16 cellular contexts compared by ENCODE assay signal in genomic region chr3:127774647-127775046, GRCh38. TPM values are rescaled to one million over a fixed set of nuclear protein-coding genes. Genes with fewer than 3 reads are reported as not detected.
A peak's percentile ranks its signal among the peaks of the same experiment; 100 is the strongest.
DNase-seq lines count a peak whose midpoint lies in the region; ATAC-seq, FAIRE-seq and TF ChIP-seq lines count a peak whose summit lies in the region.
"Had no signal": no experiment of that assay in that cellular context is flagged by ENCODE, and none has a peak within 500 bp of the region (broad histone marks: within the 10 kb centered on the region; RNA-seq: fewer than 3 reads in every experiment).

No MANE protein-coding gene starts in this region.

- no peak for TF ChIP-seq EP300 in GM12878 (IDR thresholded peaks at IDR 0.05; ENCODE audit: borderline replicate concordance in 1 of 2, control insufficient read depth in 1 of 2, low read depth in 2 of 2, low read length in 2 of 2)

- BruUV-seq in GM12878 (replicated peaks; lab: Mats Ljungman, UMichigan), result no TSS peak

- H3K4me3 Mint-ChIP-seq in osteocyte (ENCODE audit: unreplicated experiment), result peak overlapping the region; percentile 53
- no peak overlapping the region for H3K4me3 Mint-ChIP-seq in type B pancreatic cell
- H3K4me3 Mint-ChIP-seq: CD8-positive, alpha-beta T cell had no signal

- in situ Hi-C loops in GM12878 (cut with MboI), result no loop called here

- CTCF ChIA-PET in GM12878 (lab: Yijun Ruan, JAX), result no interaction called here

- peaks cover 49% of the 10 kb centered on the region for H3K79me2 ChIP-seq in GM12878 (ENCODE audit: control insufficient read depth, insufficient read depth, low read length)

- intact Hi-C loops in heart right ventricle (cut with DNase I), result no loop called here
- intact Hi-C loops in left ventricle myocardium superior (cut with micrococcal nuclease), result no loop called here
- intact Hi-C loops in GM12878 (cut with micrococcal nuclease; ENCODE audit: unreplicated experiment), result no loop called here

- DNase-seq in heart right ventricle, result no peak
- DNase-seq in left ventricle myocardium superior, result no peak
- DNase-seq in GM12878 (ENCODE audit: low read depth, low spot score), result no peak
- no peak for DNase-seq in osteocyte (ENCODE audit: extremely low spot score, unreplicated experiment)
- DNase-seq in type B pancreatic cell (ENCODE audit: extremely low spot score, unreplicated experiment), result no peak
- no peak for DNase-seq in RPMI8226
- no peak for DNase-seq in NCI-H446 treated with DMSO at 0.1 percent for 48 hours (lab: John Stamatoyannopoulos, UW)
- DNase-seq: ACHN; activated effector memory CD4-positive, alpha-beta T cell treated with Interleukin-2 at 50 U/mL for 16 hours; CD8-positive, alpha-beta T cell; SHP77; small intestine had no signal

- H3K4me1 Mint-ChIP-seq in osteocyte (ENCODE audit: unreplicated experiment), result peaks cover 73% of the 10 kb centered on the region
- peaks cover 15% of the 10 kb centered on the region for H3K4me1 Mint-ChIP-seq in type B pancreatic cell (ENCODE audit: unreplicated experiment)

- POLR2A ChIA-PET in GM12878 (lab: Charles Lee), result interaction anchor here (1.6 kb wide), 1 partner anchor 10 kb away, joined by 5 read pairs; no protein-coding TSS in a partner anchor

- WGBS in heart right ventricle, 2 donors, result 81 to 85% methylated on average over 6 of the region's 6 CpGs
- 65% methylated on average over 6 of the region's 6 CpGs for WGBS in GM12878 (ENCODE audit: insufficient coverage, insufficient replicate concordance, low lambda C conversion rate, missing lambda C conversion rate)

- H3K4me1 ChIP-seq in heart right ventricle (peaks cover 19 to 93% (median 62%) of the 10 kb centered on the region in 9 donors), GM12878 (ENCODE audit: control insufficient read depth, insufficient read depth, low read length) (peaks cover 58% of the 10 kb centered on the region)

- peaks cover 0 to 9% (median 4%) of the 10 kb centered on the region in 11 donors for H3K9me3 ChIP-seq in heart right ventricle
- H3K9me3 ChIP-seq in GM12878 (replicated peaks; ENCODE audit: control insufficient read depth, insufficient read depth, low read length), result peaks cover 15% of the 10 kb centered on the region
- H3K9me3 ChIP-seq: pancreas had no signal

- H3K27me3 Mint-ChIP-seq in osteocyte (ENCODE audit: unreplicated experiment) (no peaks in the 10 kb centered on the region), type B pancreatic cell (peaks cover 4% of the 10 kb centered on the region)

- no peak overlapping the region; the same call in 1 of the 2 replicates for H3K9ac ChIP-seq in GM12878 (ENCODE audit: control insufficient read depth, insufficient read depth, low read length)

- H3K27ac Mint-ChIP-seq in osteocyte (ENCODE audit: unreplicated experiment) (peak overlapping the region; percentile 95), type B pancreatic cell (peak overlapping the region; percentile 34)
- H3K27ac Mint-ChIP-seq: CD8-positive, alpha-beta T cell had no signal

- SMC1A ChIA-PET in GM12878 (lab: Charles Lee; ENCODE audit: uncharacterized antibody, unreplicated experiment), result interaction anchor here (1.9 kb wide), 1 partner anchor 8 kb away, joined by 4 read pairs; no protein-coding TSS in a partner anchor

- no peak for FAIRE-seq in GM12878 (lab: Jason Lieb, UNC)
- FAIRE-seq: colon, frontal cortex, pancreas, small intestine had no signal

- no peak for TF ChIP-seq POLR2A in GM12878 (IDR thresholded peaks at IDR 0.05; ENCODE audit: low read depth, low read length)

- H3K27ac ChIP-seq in heart right ventricle, result peak overlapping the region in 8 of 10 donors; percentile 53 to 79 (median 67)
- peak overlapping the region; percentile 94 for H3K27ac ChIP-seq in GM12878 (ENCODE audit: control insufficient read depth, insufficient read depth)

- no peak for TF ChIP-seq CTCF in heart right ventricle (IDR thresholded peaks at IDR 0.05)
- TF ChIP-seq CTCF in GM12878 (IDR thresholded peaks at IDR 0.05 in 2 of 3, conservative IDR thresholded peaks at IDR 0.05 in 1 of 3; ENCODE audit: control insufficient read depth in 2 of 3, extremely low read depth in 1 of 3, insufficient read depth in 1 of 3, low read depth in 3 of 3, low read length in 3 of 3), result no peak
- TF ChIP-seq CTCF in osteocyte (IDR thresholded peaks at IDR 0.05), result no peak
- TF ChIP-seq CTCF in type B pancreatic cell (conservative IDR thresholded peaks at IDR 0.05), result no peak

- H3K36me3 ChIP-seq in heart right ventricle (peaks cover 0 to 53% (median 0%) of the 10 kb centered on the region in 9 donors), GM12878 (ENCODE audit: control insufficient read depth in 2 of 2, insufficient read depth in 2 of 2, low read length in 1 of 2) (peaks cover 1 to 18% of the 10 kb centered on the region in 2 experiments; a peak in 2 of 4 replicates)
- H3K36me3 ChIP-seq: pancreas had no signal

- no peak for TF ChIP-seq RAD21 in GM12878 (IDR thresholded peaks at IDR 0.05; ENCODE audit: insufficient read depth, low read depth, low read length)

- no peaks in the 10 kb centered on the region for H3K27me3 ChIP-seq in heart right ventricle
- no peaks in the 10 kb centered on the region for H3K27me3 ChIP-seq in GM12878 (replicated peaks in 1 of 2; ENCODE audit: control insufficient read depth in 2 of 2, insufficient read depth in 2 of 2, low read length in 1 of 2)
- H3K27me3 ChIP-seq: pancreas had no signal

- RAD21 ChIA-PET in GM12878 (lab: Charles Lee; ENCODE audit: unreplicated experiment), result interaction anchor here (0.6 to 4.2 kb wide), 2 partner anchors 21 to 80 kb away, joined by 3 to 20 read pairs; no protein-coding TSS in a partner anchor

- peak overlapping the region; percentile 4; the same call in 1 of the 2 replicates for H3K4me2 ChIP-seq in GM12878 (ENCODE audit: control insufficient read depth, insufficient read depth)

- H3K4me3 ChIP-seq in heart right ventricle, result no peak overlapping the region
- no peak overlapping the region for H3K4me3 ChIP-seq in GM12878
- H3K4me3 ChIP-seq: pancreas had no signal

- ATAC-seq in heart right ventricle, result no peak
- no peak for ATAC-seq in left ventricle myocardium superior
- ATAC-seq in GM12878, result no peak
- no peak for ATAC-seq in HG03159 (IDR thresholded peaks at IDR 0.05; ENCODE audit: unreplicated experiment)
- ATAC-seq: CD8-positive, alpha-beta T cell had no signal

- H3K36me3 Mint-ChIP-seq in osteocyte (ENCODE audit: unreplicated experiment) (peaks cover 11% of the 10 kb centered on the region), type B pancreatic cell (no peaks in the 10 kb centered on the region)
- H3K36me3 Mint-ChIP-seq: CD8-positive, alpha-beta T cell had no signal

- H4K20me1 ChIP-seq in GM12878 (ENCODE audit: control insufficient read depth, insufficient read depth), result no peaks in the 10 kb centered on the region

- no peak overlapping the region for H2AFZ ChIP-seq in GM12878 (ENCODE audit: control insufficient read depth, low read depth, low read length)

- H3K9me3 Mint-ChIP-seq in osteocyte (ENCODE audit: unreplicated experiment), result no peaks in the 10 kb centered on the region
- peaks cover 5% of the 10 kb centered on the region for H3K9me3 Mint-ChIP-seq in type B pancreatic cell

TF ChIP-seq in GM12878, 131 proteins besides CTCF, POLR2A, EP300 and RAD21 (continues in another document):
- TF ChIP-seq STAT3 (IDR thresholded peaks at IDR 0.05; ENCODE audit: low read depth, low read length) (no peak), SKIL (IDR thresholded peaks at IDR 0.05; ENCODE audit: low read depth, poor library complexity, severe bottlenecking) (no peak), NR2C2 (IDR thresholded peaks at IDR 0.05; ENCODE audit: borderline replicate concordance, control insufficient read depth, insufficient read length, low read depth) (no peak)

RNA-seq across cellular contexts. Expression of gene MGLL, which starts 47.7 kb away (rescaled TPM):
- total RNA-seq in heart right ventricle, result 100 to 1,000 TPM in 1 of 10 donors, 10 to 100 TPM in 9; 52.0 to 103 (median 69.7) TPM
- polyA plus RNA-seq in heart right ventricle, result 10 to 100 TPM; 35.7 to 61.5 TPM
- 94.3 TPM for total RNA-seq in left ventricle myocardium superior
- total RNA-seq in GM12878 (2013; cell fraction: nucleolus; rRNA removed), result 159 and 160 TPM in 2 replicates
- total RNA-seq in GM12878 (2014; rRNA removed), result 70.6 and 76.8 TPM in 2 replicates
- total RNA-seq in GM12878 (2014; rRNA removed; fragmentation: Illumina TruSeq; extraction: Trizol), result 40.5 and 44.9 TPM in 2 replicates
- total RNA-seq in GM12878 (2021), result 103 and 112 TPM in 2 replicates
- polyA plus RNA-seq in GM12878 (2011; ENCODE audit: low read depth), result 27.7 TPM
- polyA plus RNA-seq in GM12878 (2011; rRNA removed), result 35.1 and 70.0 TPM in 2 replicates
- 57.3 and 68.0 TPM in 2 replicates for polyA plus RNA-seq in GM12878 (2011; cell fraction: cytosol; rRNA removed)
- polyA plus RNA-seq in GM12878 (2011; cell fraction: nucleus; rRNA removed), result 69.0 and 72.8 TPM in 2 replicates
- polyA plus RNA-seq in GM12878 (2012), result 39.3 and 54.1 TPM in 2 replicates
- polyA plus RNA-seq in GM12878 (2014; fragmentation: Illumina TruSeq; extraction: Trizol), result 41.3 and 72.2 TPM in 2 replicates
- 10 to 100 TPM; 49.1 to 73.6 TPM for polyA plus RNA-seq in GM12878 (2014; fragmentation: Nextera tagmentation; extraction: Ambion mirVana)
- polyA plus RNA-seq in GM12878 (2014; rRNA removed), result 65.1 and 74.2 TPM in 2 replicates
- 100 to 1,000 TPM; 170 to 177 TPM for polyA plus RNA-seq in GM12878 (2016; fragmentation: Nextera tagmentation; extraction: Ambion mirVana)
- 66.8 and 76.8 TPM in 2 replicates for polyA minus RNA-seq in GM12878 (2011; rRNA and poly(A)+ RNA removed)
- polyA minus RNA-seq in GM12878 (2011; cell fraction: cytosol; rRNA and poly(A)+ RNA removed), result 23.4 and 24.0 TPM in 2 replicates
- 47.8 and 90.9 TPM in 2 replicates for polyA minus RNA-seq in GM12878 (2011; cell fraction: nucleus; rRNA and poly(A)+ RNA removed)
- total RNA-seq in osteocyte, result 102 and 112 TPM in 2 replicates
- total RNA-seq in type B pancreatic cell (ENCODE audit: low replicate concordance), result 9.4 and 28.8 TPM in 2 replicates
